3 cellular contexts compared by ENCODE assay signal in the genomic region with DNA sequence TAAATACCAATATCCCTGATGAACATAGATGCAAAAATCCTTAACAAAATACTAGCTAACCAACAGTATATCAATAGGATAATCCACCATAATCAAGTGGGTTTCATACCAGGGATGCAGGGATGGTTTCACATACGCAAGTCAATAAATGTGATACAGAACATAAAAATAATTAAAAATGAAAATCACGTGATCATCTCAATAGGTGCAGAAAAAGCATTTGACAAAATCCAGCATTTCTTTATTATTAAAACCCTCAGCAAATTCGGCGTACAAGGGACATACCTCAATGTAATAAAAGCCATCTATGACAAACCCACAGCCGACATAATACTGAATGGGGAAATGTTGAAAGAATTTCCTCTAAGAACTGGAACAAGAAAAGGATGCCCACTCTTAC.
TF ChIP-seq lines count a peak whose summit lies in the region.

No MANE protein-coding gene starts in this region.

TF ChIP-seq in GM12878, 131 proteins besides CTCF, POLR2A, EP300 and RAD21:
- peak; percentile 40; the same call in 1 of the 2 replicates for TF ChIP-seq RAD51 (IDR thresholded peaks at IDR 0.05)

TF ChIP-seq in K562, 482 proteins besides CTCF, POLR2A, EP300 and RAD21:
- TF ChIP-seq, protein P1, sequence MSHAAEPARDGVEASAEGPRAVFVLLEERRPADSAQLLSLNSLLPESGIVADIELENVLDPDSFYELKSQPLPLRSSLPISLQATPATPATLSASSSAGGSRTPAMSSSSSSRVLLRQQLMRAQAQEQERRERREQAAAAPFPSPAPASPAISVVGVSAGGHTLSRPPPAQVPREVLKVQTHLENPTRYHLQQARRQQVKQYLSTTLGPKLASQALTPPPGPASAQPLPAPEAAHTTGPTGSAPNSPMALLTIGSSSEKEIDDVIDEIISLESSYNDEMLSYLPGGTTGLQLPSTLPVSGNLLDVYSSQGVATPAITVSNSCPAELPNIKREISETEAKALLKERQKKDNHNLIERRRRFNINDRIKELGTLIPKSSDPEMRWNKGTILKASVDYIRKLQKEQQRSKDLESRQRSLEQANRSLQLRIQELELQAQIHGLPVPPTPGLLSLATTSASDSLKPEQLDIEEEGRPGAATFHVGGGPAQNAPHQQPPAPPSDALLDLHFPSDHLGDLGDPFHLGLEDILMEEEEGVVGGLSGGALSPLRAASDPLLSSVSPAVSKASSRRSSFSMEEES (CRISPR knock-in tag; IDR thresholded peaks at IDR 0.05): peak; percentile 90

TF ChIP-seq in HepG2, 621 proteins besides CTCF, POLR2A, EP300 and RAD21:
- peak; percentile 79 for TF ChIP-seq RAD51 (IDR thresholded peaks at IDR 0.05; ENCODE audit: borderline replicate concordance)
